ENCODE assay signal across 12 cellular contexts in genomic region chr3:194439915-194440550, GRCh38. TPM values are rescaled to one million over a fixed set of nuclear protein-coding genes. Genes with fewer than 3 reads are reported as not detected.
DNase-seq lines count a peak whose midpoint lies in the region.
"Had no signal": no experiment of that assay in that cellular context is flagged by ENCODE, and none has a peak within 500 bp of the region (broad histone marks: within the 10 kb centered on the region; RNA-seq: fewer than 3 reads in every experiment).

No MANE protein-coding gene starts in this region.

- H3K9me3 ChIP-seq in mesenchymal stem cell (ENCODE audit: control insufficient read depth, low read length): no peaks in the 10 kb centered on the region
- H3K9me3 ChIP-seq: gastrocnemius medialis, neutrophil had no signal

- DNase-seq in DMS53 (lab: John Stamatoyannopoulos, UW) (peak; percentile 90), NCI-H1417 (lab: John Stamatoyannopoulos, UW) (peak; percentile 69 to 96 (median 84)), NCI-H69 (lab: John Stamatoyannopoulos, UW) (peak; percentile 73), mesenchymal stem cell (no peak), nucleus accumbens (lab: John Stamatoyannopoulos, UW) (no peak), COLO829 (ENCODE audit: low spot score) (no peak)
- DNase-seq in activated effector memory CD4-positive, alpha-beta T cell treated with anti-CD3 and anti-CD28 coated beads, Interleukin-2, amount 50 U/mL, for 16 hours: no peak
- DNase-seq: activated CD4-positive, CD25-positive, alpha-beta regulatory T cell; gastrocnemius medialis; Kasumi-1; small intestine had no signal

- H3K9ac ChIP-seq in mesenchymal stem cell (ENCODE audit: low read length): peak overlapping the region; percentile 16

- no peak overlapping the region for H4K8ac ChIP-seq in mesenchymal stem cell (ENCODE audit: low read length)

- H3K18ac ChIP-seq in mesenchymal stem cell (ENCODE audit: low read depth in 1 of 2, low read length in 2 of 2): no peak overlapping the region

- no peak overlapping the region for H2AFZ ChIP-seq in mesenchymal stem cell (ENCODE audit: low read depth, low read length)

- no peak overlapping the region for H3K4me2 ChIP-seq in mesenchymal stem cell (ENCODE audit: low read length, poor library complexity, severe bottlenecking)

- H2BK5ac ChIP-seq in mesenchymal stem cell (ENCODE audit: low read depth, low read length, poor library complexity, severe bottlenecking): no peak overlapping the region

- H2BK12ac ChIP-seq in mesenchymal stem cell (ENCODE audit: low read length in 2 of 2): no peak overlapping the region

- H3K4me1 ChIP-seq in mesenchymal stem cell (ENCODE audit: control insufficient read depth, insufficient read depth, low read depth, low read length): no peaks in the 10 kb centered on the region
- H3K4me1 ChIP-seq: gastrocnemius medialis had no signal

- no peak overlapping the region for H3K4me3 ChIP-seq in mesenchymal stem cell (ENCODE audit: insufficient read depth in 1 of 2, low read depth in 1 of 2, low read length in 2 of 2)
- H3K4me3 ChIP-seq: gastrocnemius medialis had no signal

- H3K79me1 ChIP-seq in mesenchymal stem cell (replicated peaks; ENCODE audit: low read length, poor library complexity, severe bottlenecking): peaks cover 5% of the 10 kb centered on the region

- H3K14ac ChIP-seq in mesenchymal stem cell (ENCODE audit: low read length in 2 of 2): no peak overlapping the region

- WGBS in mesenchymal stem cell: 100% methylated on average over 1 of the region's 5 CpGs

- H2AK5ac ChIP-seq in mesenchymal stem cell (ENCODE audit: low read length, severe bottlenecking): no peak overlapping the region

- H3K36me3 ChIP-seq in mesenchymal stem cell (ENCODE audit: control insufficient read depth in 1 of 2, insufficient read depth in 2 of 2, low read depth in 1 of 2, low read length in 2 of 2): peaks cover 11 to 100% of the 10 kb centered on the region in 2 experiments

- H4K91ac ChIP-seq in mesenchymal stem cell (ENCODE audit: low read length): no peak overlapping the region

- no peak overlapping the region for H3K27ac ChIP-seq in mesenchymal stem cell (ENCODE audit: low read length, poor library complexity, severe bottlenecking)
- H3K27ac ChIP-seq: gastrocnemius medialis, neutrophil had no signal

- H3K27me3 ChIP-seq in mesenchymal stem cell (ENCODE audit: control insufficient read depth in 1 of 2, insufficient read depth in 1 of 2, low read length in 2 of 2): no peaks in the 10 kb centered on the region
- H3K27me3 ChIP-seq: gastrocnemius medialis, neutrophil had no signal

- no peak overlapping the region for H2BK15ac ChIP-seq in mesenchymal stem cell (ENCODE audit: low read depth, poor library complexity, severe bottlenecking)

- no peak overlapping the region for H2BK120ac ChIP-seq in mesenchymal stem cell (ENCODE audit: low read depth, low read length)

- no peak overlapping the region for H3K4ac ChIP-seq in mesenchymal stem cell (ENCODE audit: low read depth in 1 of 2, low read length in 2 of 2)

- no peak overlapping the region for H3K23ac ChIP-seq in mesenchymal stem cell (ENCODE audit: low read length in 2 of 2)

RNA-seq across cellular contexts. Expression of gene GP5, which starts 41.0 kb away (rescaled TPM):
- 0.03 TPM for polyA plus RNA-seq in mesenchymal stem cell (2013, experiment 1 of 2)
- 0.03 TPM for polyA plus RNA-seq in mesenchymal stem cell (2013, experiment 2 of 2)

RNA-seq across cellular contexts. Expression of gene ATP13A3, which starts 46.8 kb away (rescaled TPM):
- 52.5 TPM for polyA plus RNA-seq in mesenchymal stem cell (2013, experiment 1 of 2)
- polyA plus RNA-seq in mesenchymal stem cell (2013, experiment 2 of 2): 54.3 TPM

Comparison
In these comparisons a context has a peak if more than half of its experiments do, and no peak if none do; other contexts are left out.
1. DNase-seq: peak in DMS53 (single experiment), NCI-H1417 (3 of 3) and NCI-H69 (single experiment); none in mesenchymal stem cell (single experiment), activated effector memory CD4-positive, alpha-beta T cell treated with anti-CD3 and anti-CD28 coated beads, Interleukin-2, amount 50 U/mL, for 16 hours (single experiment), nucleus accumbens (0 of 56) and COLO829 (single experiment).